Comparison of ENCODE assay signal across 8 cellular contexts in genomic region chr12:14769462-14769836, GRCh38. TPM values are rescaled to one million over a fixed set of nuclear protein-coding genes. Genes with fewer than 3 reads are reported as not detected.
DNase-seq lines count a peak whose midpoint lies in the region; ATAC-seq and TF ChIP-seq lines count a peak whose summit lies in the region.

No MANE protein-coding gene starts in this region.

- no peaks in the 10 kb centered on the region for H3K36me3 ChIP-seq in smooth muscle cell (ENCODE audit: low read depth)

- H3K4me3 ChIP-seq in iPS-18c (ENCODE audit: insufficient read depth, low read depth, low read length) (peak overlapping the region; percentile 95), smooth muscle cell (peak overlapping the region; percentile 72)

- peak overlapping the region; percentile 96 for H3K4me3 Mint-ChIP-seq in activated naive CD8-positive, alpha-beta T cell

- H3K4me1 Mint-ChIP-seq in activated naive CD8-positive, alpha-beta T cell (ENCODE audit: low read depth): peaks cover 55% of the 10 kb centered on the region

- H3K27ac ChIP-seq in smooth muscle cell (ENCODE audit: low read depth): peak overlapping the region; percentile 88

- H3K79me2 ChIP-seq in smooth muscle cell (ENCODE audit: low read depth): peaks cover 27% of the 10 kb centered on the region

- WGBS in smooth muscle cell (ENCODE audit: low lambda C conversion rate): 2% methylated on average over 19 of the region's 19 CpGs

- H3F3A ChIP-seq in smooth muscle cell (ENCODE audit: low read depth): peaks cover 4% of the 10 kb centered on the region

- DNase-seq in activated T-cell treated with anti-CD3 and anti-CD28 coated beads for 4 hours (peak; percentile 4), smooth muscle cell (lab: John Stamatoyannopoulos, UW; ENCODE audit: unreplicated experiment) (no peak), SKM-1 treated with dmso at 0.1 percent for 144 hours (lab: John Stamatoyannopoulos, UW; ENCODE audit: unreplicated experiment) (no peak)
- DNase-seq in activated T-cell treated with anti-CD3 and anti-CD28 coated beads, Interleukin-2, amount 50 U/mL, for 1 hour: no peak

- peaks cover 18% of the 10 kb centered on the region for H3K4me1 ChIP-seq in smooth muscle cell (ENCODE audit: low read depth)

- no peak for TF ChIP-seq CTCF in smooth muscle cell (IDR thresholded peaks at IDR 0.05; ENCODE audit: borderline replicate concordance, insufficient read depth, poor library complexity, severe bottlenecking)

- peak; percentile 0 for ATAC-seq in HG03460 (IDR thresholded peaks at IDR 0.05; ENCODE audit: unreplicated experiment)
- no peak for ATAC-seq in HG02884 (IDR thresholded peaks at IDR 0.05; ENCODE audit: unreplicated experiment)

- H3K9me3 Mint-ChIP-seq in activated naive CD8-positive, alpha-beta T cell (ENCODE audit: low read depth): peaks cover 9% of the 10 kb centered on the region

- H3K9ac ChIP-seq in smooth muscle cell (ENCODE audit: low read depth): peak overlapping the region; percentile 90

- H2AFZ ChIP-seq in smooth muscle cell (ENCODE audit: low read depth): no peak overlapping the region

- H4K20me1 ChIP-seq in smooth muscle cell (ENCODE audit: low read depth): peaks cover 34% of the 10 kb centered on the region

- peak overlapping the region; percentile 98 for H3K27ac Mint-ChIP-seq in activated naive CD8-positive, alpha-beta T cell

- no peaks in the 10 kb centered on the region for H3K27me3 Mint-ChIP-seq in activated naive CD8-positive, alpha-beta T cell

- peak overlapping the region; percentile 88 for H3K4me2 ChIP-seq in smooth muscle cell

- H3K27me3 ChIP-seq in smooth muscle cell (ENCODE audit: low read depth): no peaks in the 10 kb centered on the region

- H3K9me3 ChIP-seq in iPS-18c (ENCODE audit: control insufficient read depth, insufficient read depth, low read length) (peaks cover 2% of the 10 kb centered on the region), smooth muscle cell (replicated peaks; ENCODE audit: low read depth) (no peaks in the 10 kb centered on the region)

- H3K36me3 Mint-ChIP-seq in activated naive CD8-positive, alpha-beta T cell: peaks cover 30% of the 10 kb centered on the region

RNA-seq across cellular contexts. Expression of gene WBP11, which starts 33.8 kb away (rescaled TPM):
- total RNA-seq in smooth muscle cell: 20.6 and 24.2 TPM in 2 replicates
- polyA plus RNA-seq in smooth muscle cell: 55.7 and 56.8 TPM in 2 replicates

RNA-seq across cellular contexts. Expression of gene C12orf60, which starts 34.0 kb away (rescaled TPM):
- 0.63 and 1.6 TPM in 2 replicates for total RNA-seq in smooth muscle cell
- polyA plus RNA-seq in smooth muscle cell: 1.2 and 1.3 TPM in 2 replicates

RNA-seq across cellular contexts. Expression of gene SMCO3, which starts 44.5 kb away (rescaled TPM):
- 0.22 and 1.7 TPM in 2 replicates for total RNA-seq in smooth muscle cell
- 0.93 and 2.4 TPM in 2 replicates for polyA plus RNA-seq in smooth muscle cell
